In the genomic region with DNA sequence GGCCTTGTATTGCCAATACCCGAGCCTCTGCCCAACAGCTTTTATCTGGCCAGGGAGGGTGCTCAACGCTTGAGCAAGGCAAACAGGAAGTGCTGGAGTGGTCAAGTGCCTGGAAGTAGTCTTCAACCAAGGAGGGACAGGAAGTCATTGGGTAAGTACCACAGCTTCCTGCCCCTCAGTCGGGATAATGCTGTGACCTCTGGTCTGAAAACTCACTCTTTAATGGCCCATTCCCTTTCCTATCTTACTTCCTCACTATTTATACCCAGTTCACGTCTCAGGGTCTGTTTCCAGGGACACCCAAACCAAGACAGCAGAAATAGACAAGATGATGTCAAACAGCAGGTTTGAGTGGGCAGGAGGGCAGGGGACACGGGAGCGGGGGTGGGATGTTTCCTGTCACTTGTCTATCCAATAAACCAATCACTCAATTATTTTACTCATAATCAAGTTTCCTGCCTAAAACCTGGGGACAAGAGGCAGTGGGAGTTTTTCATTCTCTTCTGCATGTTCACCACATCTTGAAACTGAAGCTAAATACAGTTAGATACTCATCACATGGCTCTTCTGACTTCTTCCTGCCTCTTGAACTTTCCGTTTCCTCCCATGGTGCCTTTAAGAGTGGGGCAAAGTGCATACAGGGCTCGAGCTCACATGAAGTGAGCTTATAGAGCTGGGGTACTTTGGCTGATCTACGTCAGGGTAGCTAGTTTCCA, we compare ENCODE assay signal across 1 cellular context.
TF ChIP-seq lines count a peak whose summit lies in the region.

No MANE protein-coding gene starts in this region.

TF ChIP-seq in K562, 482 proteins besides CTCF, POLR2A, EP300 and RAD21 (continued from another document):
- TF ChIP-seq ZBTB40 (IDR thresholded peaks at IDR 0.05) (peak; percentile 62), ZBTB40 (CRISPR knock-in tag; IDR thresholded peaks at IDR 0.05) (no peak), ZNF780A (CRISPR knock-in tag; IDR thresholded peaks at IDR 0.05) (no peak), KLF6 (CRISPR knock-in tag; IDR thresholded peaks at IDR 0.05; ENCODE audit: borderline replicate concordance) (no peak), ELF1 (tag; IDR thresholded peaks at IDR 0.05) (0 out of 2 replicates have a peak, but pooled peaks have one; percentile 26)
- TF ChIP-seq, protein P1, sequence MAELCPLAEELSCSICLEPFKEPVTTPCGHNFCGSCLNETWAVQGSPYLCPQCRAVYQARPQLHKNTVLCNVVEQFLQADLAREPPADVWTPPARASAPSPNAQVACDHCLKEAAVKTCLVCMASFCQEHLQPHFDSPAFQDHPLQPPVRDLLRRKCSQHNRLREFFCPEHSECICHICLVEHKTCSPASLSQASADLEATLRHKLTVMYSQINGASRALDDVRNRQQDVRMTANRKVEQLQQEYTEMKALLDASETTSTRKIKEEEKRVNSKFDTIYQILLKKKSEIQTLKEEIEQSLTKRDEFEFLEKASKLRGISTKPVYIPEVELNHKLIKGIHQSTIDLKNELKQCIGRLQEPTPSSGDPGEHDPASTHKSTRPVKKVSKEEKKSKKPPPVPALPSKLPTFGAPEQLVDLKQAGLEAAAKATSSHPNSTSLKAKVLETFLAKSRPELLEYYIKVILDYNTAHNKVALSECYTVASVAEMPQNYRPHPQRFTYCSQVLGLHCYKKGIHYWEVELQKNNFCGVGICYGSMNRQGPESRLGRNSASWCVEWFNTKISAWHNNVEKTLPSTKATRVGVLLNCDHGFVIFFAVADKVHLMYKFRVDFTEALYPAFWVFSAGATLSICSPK (IDR thresholded peaks at IDR 0.05; ENCODE audit: borderline replicate concordance): no peak
